18 cellular contexts compared by ENCODE assay signal in genomic region chr7:118252087-118252486, GRCh38.
"Had no signal": no experiment of that assay in that cellular context is flagged by ENCODE, and none has a peak within 500 bp of the region (broad histone marks: within the 10 kb centered on the region; RNA-seq: fewer than 3 reads in every experiment).

No MANE protein-coding gene starts in this region.

- ATAC-seq: activated T-helper 17 cell treated with anti-CD3 and anti-CD28 coated beads, Interleukin-2, amount 50 U/mL, for 72 hours; pancreas had no signal

- H3K27me3 ChIP-seq: brain microvascular endothelial cell, esophagus squamous epithelium, neural progenitor cell, pancreas, sigmoid colon, spleen, stomach had no signal

- H3K4me1 ChIP-seq: esophagus squamous epithelium, left ventricle myocardium inferior, pancreas, sigmoid colon, spleen, stomach had no signal

- DNase-seq: activated CD4-positive, alpha-beta T cell treated with anti-CD3 and anti-CD28 coated beads, Interleukin-2, amount 50 U/mL, for 4 hours; activated CD4-positive, CD25-positive, alpha-beta regulatory T cell treated with anti-CD3 and anti-CD28 coated beads, Interleukin-2, amount 50 U/mL, for 72 hours; activated naive CD4-positive, alpha-beta T cell treated with Interleukin-2 at 50 U/mL for 16 hours; anterior cingulate cortex; brain microvascular endothelial cell; cortex of kidney; effector CD4-positive, alpha-beta T cell; esophagus squamous epithelium; hypothalamus; left ventricle myocardium inferior; naive B cell; pancreas; sigmoid colon; spleen; stomach had no signal

- H3K4me2 ChIP-seq: neural progenitor cell had no signal

- H3K27ac ChIP-seq: brain microvascular endothelial cell, esophagus squamous epithelium, left ventricle myocardium inferior, neural progenitor cell, pancreas, sigmoid colon, spleen, stomach, thoracic aorta had no signal

- H2AFZ ChIP-seq: neural progenitor cell had no signal

- H3K36me3 ChIP-seq: brain microvascular endothelial cell, esophagus squamous epithelium, left ventricle myocardium inferior, neural progenitor cell, pancreas, sigmoid colon, spleen, stomach, thoracic aorta had no signal

- H3K4me3 ChIP-seq: esophagus squamous epithelium, left ventricle myocardium inferior, neural progenitor cell, pancreas, sigmoid colon, spleen, stomach, thoracic aorta had no signal

- H3K9me3 ChIP-seq: esophagus squamous epithelium, pancreas, sigmoid colon, spleen, stomach, thoracic aorta had no signal
